ENCODE assay signal across 8 cellular contexts in the genomic region with DNA sequence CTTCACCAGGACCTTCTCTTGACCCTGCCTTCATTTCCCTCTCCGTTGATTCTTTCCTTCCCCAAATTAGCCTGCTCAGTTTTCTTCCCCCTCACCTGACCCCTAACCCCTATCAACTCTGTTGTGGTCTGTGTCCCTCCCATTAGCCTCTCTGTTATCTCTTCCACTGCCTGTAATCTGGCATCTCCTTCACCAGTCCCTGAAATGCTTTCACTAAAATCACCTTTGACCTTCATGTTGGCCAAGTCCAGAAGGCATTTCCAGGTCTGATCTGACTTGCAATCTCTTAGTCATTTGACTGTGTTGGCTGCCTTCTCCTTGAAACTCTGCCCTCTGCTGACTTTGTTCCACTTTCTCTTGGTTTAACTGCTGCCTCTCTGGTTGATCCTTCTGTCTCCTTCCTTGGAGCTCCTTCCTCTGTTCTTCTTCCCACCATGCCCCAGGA. TPM values are rescaled to one million over a fixed set of nuclear protein-coding genes. Genes with fewer than 3 reads are reported as not detected.
DNase-seq lines count a peak whose midpoint lies in the region; ATAC-seq and TF ChIP-seq lines count a peak whose summit lies in the region.

No MANE protein-coding gene starts in this region.

- H3K36me3 ChIP-seq in hepatocyte (replicated peaks; ENCODE audit: insufficient read depth, low read depth) (no peaks in the 10 kb centered on the region), skeletal muscle tissue (ENCODE audit: control insufficient read depth in 3 of 3, insufficient read depth in 3 of 3, low read length in 3 of 3) (peaks cover 0 to 2% (median 1%) of the 10 kb centered on the region in 3 donors)

- TF ChIP-seq CTCF in hepatocyte (IDR thresholded peaks at IDR 0.05; ENCODE audit: poor library complexity): peak; percentile 34

- H3K9me2 ChIP-seq in hepatocyte (replicated peaks; ENCODE audit: insufficient read depth): no peaks in the 10 kb centered on the region

- DNase-seq in NCI-H82 (lab: John Stamatoyannopoulos, UW): peak; percentile 21
- no peak for DNase-seq in NCI-H82 treated with DMSO at 0.1 percent for 48 hours (lab: John Stamatoyannopoulos, UW; ENCODE audit: unreplicated experiment)
- peak; percentile 78 for DNase-seq in M059J (ENCODE audit: low read depth)
- peak; percentile 22 for DNase-seq in activated naive CD8-positive, alpha-beta T cell treated with anti-CD3 and anti-CD28 coated beads for 36 hours
- peak; percentile 74 for DNase-seq in hepatocyte (ENCODE audit: low spot score)
- no peak for DNase-seq in NCI-H2081 treated with DMSO at 0.1 percent for 48 hours (lab: John Stamatoyannopoulos, UW)

- 13% methylated on average over 1 of the region's 1 CpG for WGBS in hepatocyte (ENCODE audit: low lambda C conversion rate, missing lambda C conversion rate)

- peaks cover 8% of the 10 kb centered on the region for H3K36me3 Mint-ChIP-seq in activated naive CD8-positive, alpha-beta T cell treated with anti-CD3 and anti-CD28 coated beads for 36 hours

- H3K4me3 Mint-ChIP-seq in activated naive CD8-positive, alpha-beta T cell treated with anti-CD3 and anti-CD28 coated beads for 36 hours: peak overlapping the region; percentile 79

- ATAC-seq in GM21576 (IDR thresholded peaks at IDR 0.05; ENCODE audit: unreplicated experiment): no peak

- no peaks in the 10 kb centered on the region for H4K20me1 ChIP-seq in hepatocyte (ENCODE audit: insufficient read depth, poor library complexity, severe bottlenecking)

- no peak overlapping the region for H2AFZ ChIP-seq in hepatocyte

- H3K9me3 Mint-ChIP-seq in activated naive CD8-positive, alpha-beta T cell treated with anti-CD3 and anti-CD28 coated beads for 36 hours: no peaks in the 10 kb centered on the region

- peaks cover 15% of the 10 kb centered on the region for H3K4me1 ChIP-seq in hepatocyte (ENCODE audit: insufficient read depth)
- H3K4me1 ChIP-seq in skeletal muscle tissue (ENCODE audit: control insufficient read depth in 3 of 3, insufficient read depth in 3 of 3, low read length in 3 of 3): peaks cover 10 to 18% (median 16%) of the 10 kb centered on the region in 3 donors

- peak overlapping the region; percentile 27 for H3K27ac Mint-ChIP-seq in activated naive CD8-positive, alpha-beta T cell treated with anti-CD3 and anti-CD28 coated beads for 36 hours

- peaks cover 28% of the 10 kb centered on the region for H3K4me1 Mint-ChIP-seq in activated naive CD8-positive, alpha-beta T cell treated with anti-CD3 and anti-CD28 coated beads for 36 hours

- no peaks in the 10 kb centered on the region for H3K27me3 ChIP-seq in hepatocyte
- peaks cover 0 to 21% (median 20%) of the 10 kb centered on the region in 3 donors for H3K27me3 ChIP-seq in skeletal muscle tissue (ENCODE audit: control insufficient read depth in 3 of 3, insufficient read depth in 3 of 3, low read length in 3 of 3)

- peak overlapping the region; percentile 75 for H3K27ac ChIP-seq in hepatocyte
- no peak overlapping the region for H3K27ac ChIP-seq in skeletal muscle tissue (ENCODE audit: low read depth, low read length)

- H3K27me3 Mint-ChIP-seq in activated naive CD8-positive, alpha-beta T cell treated with anti-CD3 and anti-CD28 coated beads for 36 hours: peaks cover 4% of the 10 kb centered on the region

- H3K4me3 ChIP-seq in hepatocyte (peak overlapping the region; percentile 46), skeletal muscle tissue (ENCODE audit: low read length in 3 of 3) (peak overlapping the region; percentile 23 to 73 (median 55))

- no peak overlapping the region for H3K9ac ChIP-seq in skeletal muscle tissue (ENCODE audit: low read depth in 1 of 3, low read length in 3 of 3)

- peak overlapping the region; percentile 91 for H3K4me2 ChIP-seq in hepatocyte

- H3K9me3 ChIP-seq in hepatocyte (ENCODE audit: low read depth) (no peaks in the 10 kb centered on the region), skeletal muscle tissue (ENCODE audit: control insufficient read depth in 3 of 3, low read length in 3 of 3) (no peaks in the 10 kb centered on the region)

- no peaks in the 10 kb centered on the region for H3K79me2 ChIP-seq in hepatocyte

RNA-seq across cellular contexts. Expression of a gene that starts 28.2 kb away (rescaled TPM):
- total RNA-seq in M059J (2014; rRNA removed; shearing (Covaris generic)): 48.6 and 57.2 TPM in 2 replicates
- 10 to 100 TPM; 64.9 to 66.4 TPM for total RNA-seq in activated naive CD8-positive, alpha-beta T cell treated with anti-CD3 and anti-CD28 coated beads for 36 hours
- total RNA-seq in hepatocyte (30.1 and 42.0 TPM in 2 replicates), skeletal muscle tissue (23.0 TPM)
- polyA plus RNA-seq in hepatocyte: 8.7 and 11.7 TPM in 2 replicates

RNA-seq across cellular contexts. Expression of a gene that starts 32.6 kb away (rescaled TPM):
- total RNA-seq in M059J (2014; rRNA removed; shearing (Covaris generic)): not detected in 2 replicates
- not detected for total RNA-seq in activated naive CD8-positive, alpha-beta T cell treated with anti-CD3 and anti-CD28 coated beads for 36 hours
- 0.96 and 2.0 TPM in 2 replicates for total RNA-seq in hepatocyte
- 3.0 and 3.6 TPM in 2 replicates for polyA plus RNA-seq in hepatocyte
- not detected for total RNA-seq in skeletal muscle tissue

RNA-seq across cellular contexts. Expression of a gene that starts 51.7 kb away (rescaled TPM):
- 2.3 and 3.8 TPM in 2 replicates for total RNA-seq in M059J (2014; rRNA removed; shearing (Covaris generic))
- 1 to 10 TPM; 2.3 to 2.4 TPM for total RNA-seq in activated naive CD8-positive, alpha-beta T cell treated with anti-CD3 and anti-CD28 coated beads for 36 hours
- total RNA-seq in hepatocyte (35.1 and 58.0 TPM in 2 replicates), skeletal muscle tissue (5.2 TPM)
- polyA plus RNA-seq in hepatocyte: 38.5 and 39.2 TPM in 2 replicates

Comparison
In these comparisons a context has a peak if more than half of its experiments do, and no peak if none do; other contexts are left out.
1. DNase-seq: peak in NCI-H82 (single experiment), M059J (single experiment), activated naive CD8-positive, alpha-beta T cell treated with anti-CD3 and anti-CD28 coated beads for 36 hours (single experiment) and hepatocyte (single experiment); none in NCI-H82 treated with DMSO at 0.1 percent for 48 hours (single experiment) and NCI-H2081 treated with DMSO at 0.1 percent for 48 hours (single experiment).